ENCODE assay signal across 1 cellular context in the genomic region with DNA sequence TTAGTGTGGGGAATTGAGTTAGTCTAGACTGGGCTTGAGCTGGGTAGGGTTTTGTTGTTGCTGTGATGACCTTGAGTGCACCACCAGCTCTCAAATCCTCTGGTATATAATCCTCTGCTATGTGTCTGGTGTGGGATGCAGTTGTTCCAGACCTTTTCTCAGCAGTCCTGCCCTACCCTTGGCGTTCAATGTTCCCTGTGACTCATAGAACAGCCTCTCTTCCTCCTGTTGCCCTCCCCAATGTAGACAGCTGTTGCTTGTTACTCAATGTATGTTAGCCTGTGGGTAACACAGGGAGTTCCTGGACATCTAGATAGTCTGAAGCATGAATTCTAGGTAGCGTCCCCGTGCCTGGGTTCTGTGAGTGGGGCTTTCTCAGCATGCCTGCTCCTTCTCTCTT.
TF ChIP-seq lines count a peak whose summit lies in the region.

No MANE protein-coding gene starts in this region.

TF ChIP-seq in IMR-90, 13 proteins besides CTCF, POLR2A, EP300 and RAD21:
- no peak for TF ChIP-seq MXI1 (IDR thresholded peaks at IDR 0.05; ENCODE audit: borderline replicate concordance, low read depth, low read length)
- no peak for TF ChIP-seq BHLHE40 (IDR thresholded peaks at IDR 0.05; ENCODE audit: low read depth, low read length)
- no peak for TF ChIP-seq SMC3 (IDR thresholded peaks at IDR 0.05; ENCODE audit: low read depth, low read length)
- TF ChIP-seq, protein P1, sequence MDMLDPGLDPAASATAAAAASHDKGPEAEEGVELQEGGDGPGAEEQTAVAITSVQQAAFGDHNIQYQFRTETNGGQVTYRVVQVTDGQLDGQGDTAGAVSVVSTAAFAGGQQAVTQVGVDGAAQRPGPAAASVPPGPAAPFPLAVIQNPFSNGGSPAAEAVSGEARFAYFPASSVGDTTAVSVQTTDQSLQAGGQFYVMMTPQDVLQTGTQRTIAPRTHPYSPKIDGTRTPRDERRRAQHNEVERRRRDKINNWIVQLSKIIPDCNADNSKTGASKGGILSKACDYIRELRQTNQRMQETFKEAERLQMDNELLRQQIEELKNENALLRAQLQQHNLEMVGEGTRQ (IDR thresholded peaks at IDR 0.05; ENCODE audit: low read depth, low read length) = no peak
- no peak for TF ChIP-seq MAZ (IDR thresholded peaks at IDR 0.05; ENCODE audit: borderline replicate concordance, low read depth, low read length)
- no peak for TF ChIP-seq RFX5 (IDR thresholded peaks at IDR 0.05; ENCODE audit: low read depth, low read length)
- no peak for TF ChIP-seq CEBPB (IDR thresholded peaks at IDR 0.05; ENCODE audit: low read depth, low read length)
- TF ChIP-seq, protein P2, sequence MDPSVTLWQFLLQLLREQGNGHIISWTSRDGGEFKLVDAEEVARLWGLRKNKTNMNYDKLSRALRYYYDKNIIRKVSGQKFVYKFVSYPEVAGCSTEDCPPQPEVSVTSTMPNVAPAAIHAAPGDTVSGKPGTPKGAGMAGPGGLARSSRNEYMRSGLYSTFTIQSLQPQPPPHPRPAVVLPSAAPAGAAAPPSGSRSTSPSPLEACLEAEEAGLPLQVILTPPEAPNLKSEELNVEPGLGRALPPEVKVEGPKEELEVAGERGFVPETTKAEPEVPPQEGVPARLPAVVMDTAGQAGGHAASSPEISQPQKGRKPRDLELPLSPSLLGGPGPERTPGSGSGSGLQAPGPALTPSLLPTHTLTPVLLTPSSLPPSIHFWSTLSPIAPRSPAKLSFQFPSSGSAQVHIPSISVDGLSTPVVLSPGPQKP (IDR thresholded peaks at IDR 0.05; ENCODE audit: borderline replicate concordance, low read depth, low read length) = no peak
- TF ChIP-seq RCOR1 (IDR thresholded peaks at IDR 0.05; ENCODE audit: insufficient replicate concordance, low read length) = no peak
- TF ChIP-seq FOS (IDR thresholded peaks at IDR 0.05; ENCODE audit: low read depth, low read length) = no peak
- no peak for TF ChIP-seq CHD1 (IDR thresholded peaks at IDR 0.05; ENCODE audit: low read depth, low read length)
- TF ChIP-seq MAFK (IDR thresholded peaks at IDR 0.05; ENCODE audit: low read depth, low read length) = no peak
- TF ChIP-seq NFE2L2 (IDR thresholded peaks at IDR 0.05; ENCODE audit: low read depth, low read length) = no peak
TF ChIP-seq in IMR-90: peak in this region for 0.
